ENCODE assay signal across 13 cellular contexts in the genomic region with DNA sequence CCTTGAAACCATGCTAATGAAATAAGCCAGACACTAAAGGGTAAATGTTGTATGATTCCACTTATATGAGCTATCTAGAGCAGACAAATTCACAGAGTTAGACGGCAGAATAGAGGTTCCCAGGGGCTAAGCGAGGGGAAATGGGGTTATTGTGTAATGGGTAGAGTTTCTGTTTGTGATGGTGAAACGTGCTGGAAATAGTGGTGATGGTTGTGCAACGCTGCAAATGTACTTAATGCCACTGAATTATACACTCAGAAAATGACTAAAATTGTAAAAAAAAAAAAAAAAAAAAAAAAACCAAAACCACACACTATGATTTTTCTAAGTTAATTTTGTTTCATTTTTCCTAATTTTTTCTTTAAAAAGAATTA. TPM values are rescaled to one million over a fixed set of nuclear protein-coding genes. Genes with fewer than 3 reads are reported as not detected.
DNase-seq lines count a peak whose midpoint lies in the region; ATAC-seq and TF ChIP-seq lines count a peak whose summit lies in the region.
"Had no signal": no experiment of that assay in that cellular context is flagged by ENCODE, and none has a peak within 500 bp of the region (broad histone marks: within the 10 kb centered on the region; RNA-seq: fewer than 3 reads in every experiment).

No MANE protein-coding gene starts in this region.

- no peak overlapping the region for H3K4me3 ChIP-seq in left ventricle myocardium inferior
- no peak overlapping the region for H3K4me3 ChIP-seq in gastroesophageal sphincter
- H3K4me3 ChIP-seq in upper lobe of left lung, result no peak overlapping the region
- H3K4me3 ChIP-seq: GM12878, thoracic aorta had no signal

- H3K36me3 ChIP-seq in left ventricle myocardium inferior (peaks cover 32% of the 10 kb centered on the region), gastroesophageal sphincter (peaks cover 0 to 61% of the 10 kb centered on the region in 2 donors), upper lobe of left lung (peaks cover 2 to 19% (median 9%) of the 10 kb centered on the region in 4 donors)

- peak overlapping the region; percentile 26 for H3K4me3 Mint-ChIP-seq in T-helper 17 cell

- H3K27ac Mint-ChIP-seq in T-helper 17 cell, result peak overlapping the region; percentile 70

- intact Hi-C loops in left ventricle myocardium inferior (cut with micrococcal nuclease), result no loop called here
- intact Hi-C loops in Right ventricle myocardium inferior (cut with DNase I), result no loop called here

- WGBS in gastroesophageal sphincter (ENCODE audit: low coverage in 1 of 2), 2 donors, result 53 to 75% methylated on average over 4 of the region's 4 CpGs
- 41 to 52% methylated on average over 4 of the region's 4 CpGs for WGBS in upper lobe of left lung, 2 donors

- peaks cover 22% of the 10 kb centered on the region for H3K4me1 ChIP-seq in left ventricle myocardium inferior
- H3K4me1 ChIP-seq in gastroesophageal sphincter, result no peaks in the 10 kb centered on the region
- H3K4me1 ChIP-seq in upper lobe of left lung, result peaks cover 9 to 29% (median 21%) of the 10 kb centered on the region in 4 donors

- TF ChIP-seq EP300 in gastroesophageal sphincter (IDR thresholded peaks at IDR 0.05), result no peak
- TF ChIP-seq EP300 in upper lobe of left lung (IDR thresholded peaks at IDR 0.05), result no peak

- H3K27me3 Mint-ChIP-seq in T-helper 17 cell, result no peaks in the 10 kb centered on the region
- H3K27me3 Mint-ChIP-seq: naive B cell had no signal

- H3K9me3 ChIP-seq in left ventricle myocardium inferior (replicated peaks) (no peaks in the 10 kb centered on the region), T-helper 17 cell (ENCODE audit: control insufficient read depth, low read length, poor library complexity, severe bottlenecking) (no peaks in the 10 kb centered on the region), gastroesophageal sphincter (no peaks in the 10 kb centered on the region), upper lobe of left lung (no peaks in the 10 kb centered on the region)
- H3K9me3 ChIP-seq: thoracic aorta had no signal

- H3K27me3 ChIP-seq in left ventricle myocardium inferior (ENCODE audit: low read depth), result no peaks in the 10 kb centered on the region
- H3K27me3 ChIP-seq in gastroesophageal sphincter, result no peaks in the 10 kb centered on the region
- H3K27me3 ChIP-seq in upper lobe of left lung, result no peaks in the 10 kb centered on the region

- DNase-seq in left ventricle myocardium inferior, result no peak
- no peak for DNase-seq in Right ventricle myocardium inferior (ENCODE audit: missing footprints)
- DNase-seq in T-helper 17 cell, result no peak
- peak in 1 of 2 donors; percentile 58 for DNase-seq in upper lobe of left lung
- DNase-seq in ecto neural progenitor cell (ENCODE audit: low spot score), result no peak
- DNase-seq in amygdala (lab: John Stamatoyannopoulos, UW), result no peak
- DNase-seq: COR-L47, naive B cell, NCI-H1048 had no signal

- H3K36me3 Mint-ChIP-seq in T-helper 17 cell (ENCODE audit: low read depth), result peaks cover 6% of the 10 kb centered on the region

- TF ChIP-seq CTCF in left ventricle myocardium inferior (IDR thresholded peaks at IDR 0.05; ENCODE audit: borderline replicate concordance) (no peak), gastroesophageal sphincter (IDR thresholded peaks at IDR 0.05) (no peak), upper lobe of left lung (IDR thresholded peaks at IDR 0.05) (no peak)

- TF ChIP-seq POLR2A in gastroesophageal sphincter (IDR thresholded peaks at IDR 0.05) (no peak), upper lobe of left lung (IDR thresholded peaks at IDR 0.05) (no peak)

- ATAC-seq in Right ventricle myocardium inferior, result no peak
- ATAC-seq in T-helper 17 cell, result no peak
- peak; percentile 35 for ATAC-seq in gastroesophageal sphincter
- peak in 1 of 2 donors; percentile 55 for ATAC-seq in upper lobe of left lung (ENCODE audit: low FRiP score in 2 of 2)
- ATAC-seq in GM19351 (IDR thresholded peaks at IDR 0.05; ENCODE audit: unreplicated experiment), result no peak
- ATAC-seq: GM12878 had no signal

- peaks cover 42% of the 10 kb centered on the region for H3K4me1 Mint-ChIP-seq in T-helper 17 cell

- H3K27ac ChIP-seq in left ventricle myocardium inferior (replicated peaks) (peak overlapping the region; percentile 22), gastroesophageal sphincter (peak overlapping the region in 1 of 4 donors; percentile 29), upper lobe of left lung (peak overlapping the region; percentile 16 to 84 (median 47))
- H3K27ac ChIP-seq: thoracic aorta had no signal

RNA-seq across cellular contexts. Expression of gene SFXN4, which starts 30.0 kb away (rescaled TPM):
- 52.7 TPM for total RNA-seq in left ventricle myocardium inferior
- 42.0 TPM for total RNA-seq in Right ventricle myocardium inferior
- total RNA-seq in T-helper 17 cell, result 1 to 10 TPM; 8.3 to 9.5 TPM
- total RNA-seq in gastroesophageal sphincter, result 10 to 100 TPM; 12.7 to 25.3 (median 17.1) TPM
- total RNA-seq in upper lobe of left lung, result 10 to 100 TPM in 5 of 6 donors, 1 to 10 TPM in 1; 4.4 to 47.1 (median 19.0) TPM

RNA-seq across cellular contexts. Expression of gene DENND10, which starts 31.6 kb away (rescaled TPM):
- total RNA-seq in left ventricle myocardium inferior (18.3 TPM), Right ventricle myocardium inferior (20.2 TPM), T-helper 17 cell (10 to 100 TPM; 37.4 to 52.1 TPM), gastroesophageal sphincter (10 to 100 TPM; 23.0 to 42.5 (median 30.2) TPM), upper lobe of left lung (10 to 100 TPM; 17.8 to 53.5 (median 29.9) TPM)

RNA-seq across cellular contexts. Expression of gene PRDX3, which starts 43.1 kb away (rescaled TPM):
- total RNA-seq in left ventricle myocardium inferior (301 TPM), Right ventricle myocardium inferior (285 TPM), T-helper 17 cell (10 to 100 TPM; 16.4 to 17.1 TPM), gastroesophageal sphincter (100 to 1,000 TPM; 140 to 289 (median 164) TPM), upper lobe of left lung (100 to 1,000 TPM in 1 of 6 donors, 10 to 100 TPM in 5; 29.9 to 104 (median 85.1) TPM)

RNA-seq across cellular contexts. Expression of gene EIF3A, which starts 54.9 kb away (rescaled TPM):
- 103 TPM for total RNA-seq in left ventricle myocardium inferior
- total RNA-seq in Right ventricle myocardium inferior, result 88.7 TPM
- total RNA-seq in T-helper 17 cell, result 100 to 1,000 TPM; 149 to 169 TPM
- 100 to 1,000 TPM; 124 to 149 (median 136) TPM for total RNA-seq in gastroesophageal sphincter
- total RNA-seq in upper lobe of left lung, result 100 to 1,000 TPM in 4 of 6 donors, 10 to 100 TPM in 2; 90.2 to 138 (median 107) TPM
